14 cellular contexts compared by ENCODE assay signal in genomic region chr12:124866195-124866882, GRCh38.
"Had no signal": no experiment of that assay in that cellular context is flagged by ENCODE, and none has a peak within 500 bp of the region (broad histone marks: within the 10 kb centered on the region; RNA-seq: fewer than 3 reads in every experiment).

No MANE protein-coding gene starts in this region.

- H3K4me3 ChIP-seq: skin epidermis, thyroid gland, vagina had no signal

- H3K9me3 ChIP-seq: neutrophil, thyroid gland, vagina had no signal

- H3K36me3 ChIP-seq: neutrophil, thyroid gland, vagina had no signal

- H3K27ac Mint-ChIP-seq: activated CD8-positive, alpha-beta memory T cell treated with anti-CD3 and anti-CD28 coated beads, Interleukin-2, amount 10 ng/mL, durations not matched to agents 7 days and 5 days; activated naive CD8-positive, alpha-beta T cell treated with anti-CD3 and anti-CD28 coated beads for 36 hours; activated T-cell treated with anti-CD3 and anti-CD28 coated beads, Interleukin-2, amount 50 U/mL, for 24 hours; endodermal cell had no signal

- H3K36me3 Mint-ChIP-seq: activated CD8-positive, alpha-beta memory T cell treated with anti-CD3 and anti-CD28 coated beads, Interleukin-2, amount 10 ng/mL, durations not matched to agents 7 days and 5 days had no signal

- H3K27ac ChIP-seq: neutrophil, skin epidermis, thyroid gland, vagina had no signal

- ATAC-seq: activated CD4-positive, CD25-positive, alpha-beta regulatory T cell treated with anti-CD3 and anti-CD28 coated beads, Interleukin-2, amount 50 U/mL, for 24 hours; activated CD8-positive, alpha-beta memory T cell treated with anti-CD3 and anti-CD28 coated beads, Interleukin-2, amount 10 ng/mL, durations not matched to agents 7 days and 5 days; left ventricle myocardium superior had no signal

- H3K27me3 ChIP-seq: thyroid gland, vagina had no signal

- H3K9me3 Mint-ChIP-seq: activated naive CD8-positive, alpha-beta T cell treated with anti-CD3 and anti-CD28 coated beads for 36 hours; activated T-cell treated with anti-CD3 and anti-CD28 coated beads, Interleukin-2, amount 50 U/mL, for 24 hours; endodermal cell had no signal

- DNase-seq: activated CD8-positive, alpha-beta memory T cell treated with anti-CD3 and anti-CD28 coated beads, Interleukin-2, amount 10 ng/mL, durations not matched to agents 7 days and 5 days; activated effector memory CD4-positive, alpha-beta T cell treated with anti-CD3 and anti-CD28 coated beads, Interleukin-2, amount 50 U/mL, for 16 hours; activated naive CD8-positive, alpha-beta T cell treated with anti-CD3 and anti-CD28 coated beads for 36 hours; activated T-cell treated with anti-CD3 and anti-CD28 coated beads, Interleukin-2, amount 50 U/mL, for 24 hours; anterior cingulate cortex; cerebellar nuclear complex; endodermal cell; hippocampal formation; left ventricle myocardium superior; thyroid gland had no signal

- H3K4me3 Mint-ChIP-seq: activated CD8-positive, alpha-beta memory T cell treated with anti-CD3 and anti-CD28 coated beads, Interleukin-2, amount 10 ng/mL, durations not matched to agents 7 days and 5 days; activated naive CD8-positive, alpha-beta T cell treated with anti-CD3 and anti-CD28 coated beads for 36 hours; activated T-cell treated with anti-CD3 and anti-CD28 coated beads, Interleukin-2, amount 50 U/mL, for 24 hours; endodermal cell had no signal
